ENCODE assay signal across 28 cellular contexts in genomic region chr10:105611244-105611798, GRCh38.
"Had no signal": no experiment of that assay in that cellular context is flagged by ENCODE, and none has a peak within 500 bp of the region (broad histone marks: within the 10 kb centered on the region; RNA-seq: fewer than 3 reads in every experiment).

No MANE protein-coding gene starts in this region.

- H3K4me3 ChIP-seq: ascending aorta, SJCRH30 had no signal

- DNase-seq: activated CD4-positive, alpha-beta T cell treated with anti-CD3 and anti-CD28 coated beads for 48 hours; activated CD4-positive, alpha-beta T cell treated with anti-CD3 and anti-CD28 coated beads, Interleukin-2, amount 50 U/mL, for 4 hours; activated CD4-positive, CD25-positive, alpha-beta regulatory T cell treated with anti-CD3 and anti-CD28 coated beads, Interleukin-2, amount 50 U/mL, for 72 hours; activated CD8-positive, alpha-beta memory T cell treated with anti-CD3 and anti-CD28 coated beads, Interleukin-2, amount 50 U/mL, for 48 hours; activated CD8-positive, alpha-beta T cell treated with anti-CD3 and anti-CD28 coated beads, Interleukin-2, amount 10 ng/mL, durations not matched to agents 7 days and 5 days; activated effector memory CD4-positive, alpha-beta T cell treated with Interleukin-2 at 50 U/mL for 16 hours; activated naive CD4-positive, alpha-beta T cell; activated naive CD8-positive, alpha-beta T cell treated with anti-CD3 and anti-CD28 coated beads, Interleukin-2, amount 50 U/mL, for 24 hours; activated T-cell treated with anti-CD3 and anti-CD28 coated beads, Interleukin-2, amount 50 U/mL, for 1 hour; amniotic stem cell; KG1; NCI-H1048; NCI-H1436 treated with DMSO at 0.1 percent for 48 hours; NCI-H187; NCI-H2081; NCI-H510A treated with DMSO at 0.1 percent for 48 hours; NCI-H774; NK-92 treated with Interleukin-12 subunit alpha and Interleukin-12 subunit beta, amount 100 ng/mL, for 24 hours; OCI-M1; RPMI8226; SJCRH30; T-helper 17 cell; T-helper 9 cell had no signal

- ATAC-seq: activated CD8-positive, alpha-beta T cell treated with anti-CD3 and anti-CD28 coated beads, Interleukin-2, amount 10 ng/mL, durations not matched to agents 7 days and 5 days; activated naive CD4-positive, alpha-beta T cell treated with anti-CD3 and anti-CD28 coated beads, Interleukin-2, amount 50 U/mL, for 72 hours; activated naive CD8-positive, alpha-beta T cell treated with anti-CD3 and anti-CD28 coated beads, Interleukin-2, amount 50 U/mL, for 24 hours; Panc1; Right ventricle myocardium inferior; T-helper 17 cell; WTC11 had no signal

- H3K27ac ChIP-seq: ascending aorta, SJCRH30 had no signal

- H3K36me3 ChIP-seq: ascending aorta, SJCRH30 had no signal

- H3K27me3 ChIP-seq: ascending aorta, SJCRH30 had no signal

- H3K4me1 ChIP-seq: ascending aorta, SJCRH30 had no signal

- H3K9me3 ChIP-seq: ascending aorta, SJCRH30 had no signal
